Comparison of ENCODE assay signal across 13 cellular contexts in the genomic region with DNA sequence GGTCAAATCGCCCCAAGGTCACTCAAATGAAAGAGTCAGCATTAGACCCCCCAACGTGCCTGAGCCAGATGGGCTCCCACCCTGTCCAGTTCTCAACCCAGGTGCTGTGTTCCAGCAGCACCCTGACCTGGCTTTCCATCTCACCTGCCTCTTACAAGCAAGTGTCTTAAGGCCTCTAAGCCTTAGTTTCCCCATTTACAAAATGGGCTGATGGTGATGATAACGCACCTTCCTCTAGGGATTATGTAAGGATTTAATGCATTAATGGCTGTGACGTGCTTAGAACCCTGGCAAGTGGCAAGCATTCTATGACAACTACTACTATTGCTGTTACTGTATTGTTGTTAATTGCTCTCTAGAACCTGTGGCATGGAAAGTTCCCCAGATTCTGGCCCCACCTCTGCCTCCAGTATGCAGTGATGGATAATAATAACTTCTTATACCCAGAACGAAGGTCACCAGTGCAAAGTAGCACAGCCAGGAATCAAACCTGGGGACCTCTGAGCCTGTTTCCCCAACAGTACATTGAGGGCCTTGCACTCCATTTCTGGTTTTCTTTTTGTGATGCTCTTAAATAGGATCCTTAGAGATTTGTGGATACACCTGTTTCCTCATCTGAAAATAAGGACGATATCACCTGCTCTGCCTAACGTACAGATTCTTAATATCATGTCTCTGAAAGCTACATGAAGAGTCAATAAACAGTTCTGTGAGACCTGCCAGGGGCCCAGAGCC. TPM values are rescaled to one million over a fixed set of nuclear protein-coding genes. Genes with fewer than 3 reads are reported as not detected.
DNase-seq lines count a peak whose midpoint lies in the region; ATAC-seq and TF ChIP-seq lines count a peak whose summit lies in the region.
"Had no signal": no experiment of that assay in that cellular context is flagged by ENCODE, and none has a peak within 500 bp of the region (broad histone marks: within the 10 kb centered on the region; RNA-seq: fewer than 3 reads in every experiment).

No MANE protein-coding gene starts in this region.

- ATAC-seq in Right ventricle myocardium inferior: no peak
- ATAC-seq in activated naive CD4-positive, alpha-beta T cell treated with anti-CD3 and anti-CD28 coated beads, Interleukin-2, amount 50 U/mL, for 72 hours: no peak
- ATAC-seq in stimulated activated naive B cell treated with anti-CD40 and anti-IgM and Interleukin-4, amounts not matched to agents 10 μg/mL and 1 μg/mL and 100 μg/mL, for 72 hours (replicated peaks): no peak
- no peak for ATAC-seq in GM18861 (IDR thresholded peaks at IDR 0.05; ENCODE audit: unreplicated experiment)
- ATAC-seq: left lung had no signal

- H3K27me3 Mint-ChIP-seq in stimulated activated naive B cell treated with anti-CD40 and anti-IgM and Interleukin-4, amounts not matched to agents 10 μg/mL and 1 μg/mL and 100 μg/mL, for 72 hours: no peaks in the 10 kb centered on the region

- H3K9me3 Mint-ChIP-seq in activated naive CD4-positive, alpha-beta T cell treated with anti-CD3 and anti-CD28 coated beads, Interleukin-2, amount 50 U/mL, for 72 hours: no peaks in the 10 kb centered on the region
- no peaks in the 10 kb centered on the region for H3K9me3 Mint-ChIP-seq in stimulated activated naive B cell treated with anti-CD40 and anti-IgM and Interleukin-4, amounts not matched to agents 10 μg/mL and 1 μg/mL and 100 μg/mL, for 72 hours

- peaks cover 21 to 41% of the 10 kb centered on the region in 2 donors for H3K4me1 Mint-ChIP-seq in stimulated activated naive B cell treated with anti-CD40 and anti-IgM and Interleukin-4, amounts not matched to agents 10 μg/mL and 1 μg/mL and 100 μg/mL, for 72 hours

- H3K4me3 Mint-ChIP-seq in stimulated activated naive B cell treated with anti-CD40 and anti-IgM and Interleukin-4, amounts not matched to agents 10 μg/mL and 1 μg/mL and 100 μg/mL, for 72 hours: no peak overlapping the region

- no peak overlapping the region for H3K4me3 ChIP-seq in left ventricle myocardium inferior

- peak overlapping the region; percentile 60 to 95 for H3K27ac Mint-ChIP-seq in activated naive CD4-positive, alpha-beta T cell treated with anti-CD3 and anti-CD28 coated beads, Interleukin-2, amount 50 U/mL, for 72 hours
- peak overlapping the region; percentile 75 for H3K27ac Mint-ChIP-seq in stimulated activated naive B cell treated with anti-CD40 and anti-IgM and Interleukin-4, amounts not matched to agents 10 μg/mL and 1 μg/mL and 100 μg/mL, for 72 hours

- TF ChIP-seq CTCF in left ventricle myocardium inferior (IDR thresholded peaks at IDR 0.05; ENCODE audit: borderline replicate concordance): no peak

- intact Hi-C loops in left ventricle myocardium inferior (cut with micrococcal nuclease): no loop called here
- intact Hi-C loops in Right ventricle myocardium inferior (cut with DNase I): no loop called here

- no peak for DNase-seq in left ventricle myocardium inferior
- DNase-seq in Right ventricle myocardium inferior (ENCODE audit: missing footprints): no peak
- no peak for DNase-seq in activated naive CD4-positive, alpha-beta T cell treated with anti-CD3 and anti-CD28 coated beads, Interleukin-2, amount 50 U/mL, for 72 hours (ENCODE audit: low spot score in 2 of 2)
- DNase-seq in stimulated activated naive B cell treated with anti-CD40 and anti-IgM and Interleukin-4, amounts not matched to agents 10 μg/mL and 1 μg/mL and 100 μg/mL, for 72 hours: no peak
- no peak for DNase-seq in caudate nucleus (lab: John Stamatoyannopoulos, UW)
- DNase-seq: BE2C, GDM1, left lung, NCI-H2081, T-helper 9 cell had no signal

- peak overlapping the region; percentile 96 for H3K27ac ChIP-seq in left ventricle myocardium inferior (replicated peaks)
- no peak overlapping the region for H3K27ac ChIP-seq in caudate nucleus (ENCODE audit: low read depth, low read length)
- H3K27ac ChIP-seq: left lung had no signal

- peaks cover 50% of the 10 kb centered on the region for H3K4me1 ChIP-seq in left ventricle myocardium inferior

- no peaks in the 10 kb centered on the region for H3K9me3 ChIP-seq in left ventricle myocardium inferior (replicated peaks)
- H3K9me3 ChIP-seq: BE2C, breast epithelium, left lung had no signal

- H3K36me3 Mint-ChIP-seq in activated naive CD4-positive, alpha-beta T cell treated with anti-CD3 and anti-CD28 coated beads, Interleukin-2, amount 50 U/mL, for 72 hours: peaks cover 0 to 5% of the 10 kb centered on the region in 2 donors
- H3K36me3 Mint-ChIP-seq in stimulated activated naive B cell treated with anti-CD40 and anti-IgM and Interleukin-4, amounts not matched to agents 10 μg/mL and 1 μg/mL and 100 μg/mL, for 72 hours: peaks cover 1 to 8% of the 10 kb centered on the region in 2 donors

- H3K36me3 ChIP-seq in left ventricle myocardium inferior: no peaks in the 10 kb centered on the region
- H3K36me3 ChIP-seq: breast epithelium, left lung had no signal

- H3K27me3 ChIP-seq in left ventricle myocardium inferior (ENCODE audit: low read depth): no peaks in the 10 kb centered on the region
- H3K27me3 ChIP-seq: BE2C, breast epithelium, left lung had no signal

RNA-seq across cellular contexts. Expression of a gene that starts 3.3 kb away (rescaled TPM):
- total RNA-seq in left ventricle myocardium inferior (46.7 TPM), Right ventricle myocardium inferior (50.6 TPM)
- total RNA-seq in activated naive CD4-positive, alpha-beta T cell treated with anti-CD3 and anti-CD28 coated beads, Interleukin-2, amount 50 U/mL, for 72 hours: 100 to 1,000 TPM in 1 of 2 donors, 10 to 100 TPM in 1; 92.4 to 131 TPM

RNA-seq across cellular contexts. Expression of a gene that starts 17.2 kb away (rescaled TPM):
- 160 TPM for total RNA-seq in left ventricle myocardium inferior
- total RNA-seq in Right ventricle myocardium inferior: 150 TPM
- 10 to 100 TPM; 65.0 to 73.0 TPM for total RNA-seq in activated naive CD4-positive, alpha-beta T cell treated with anti-CD3 and anti-CD28 coated beads, Interleukin-2, amount 50 U/mL, for 72 hours

RNA-seq across cellular contexts. Expression of a gene that starts 19.5 kb away (rescaled TPM):
- total RNA-seq in left ventricle myocardium inferior (0.41 TPM), Right ventricle myocardium inferior (0.49 TPM)
- total RNA-seq in activated naive CD4-positive, alpha-beta T cell treated with anti-CD3 and anti-CD28 coated beads, Interleukin-2, amount 50 U/mL, for 72 hours: 1 to 10 TPM; 1.0 to 1.9 TPM
- total RNA-seq: LHCN-M2 had no signal

RNA-seq across cellular contexts. Expression of a gene that starts 35.8 kb away (rescaled TPM):
- total RNA-seq in left ventricle myocardium inferior (0.55 TPM), Right ventricle myocardium inferior (0.70 TPM)
- under 1 TPM; 0.35 to 0.43 TPM for total RNA-seq in activated naive CD4-positive, alpha-beta T cell treated with anti-CD3 and anti-CD28 coated beads, Interleukin-2, amount 50 U/mL, for 72 hours

RNA-seq across cellular contexts. Expression of a gene that starts 59.9 kb away (rescaled TPM):
- total RNA-seq in left ventricle myocardium inferior (not detected), Right ventricle myocardium inferior (0.08 TPM)
- not detected for total RNA-seq in activated naive CD4-positive, alpha-beta T cell treated with anti-CD3 and anti-CD28 coated beads, Interleukin-2, amount 50 U/mL, for 72 hours
- total RNA-seq: LHCN-M2 had no signal
